Comparison of ENCODE assay signal across 8 cellular contexts in genomic region chr3:152071924-152072323, GRCh38.
DNase-seq lines count a peak whose midpoint lies in the region; ATAC-seq and TF ChIP-seq lines count a peak whose summit lies in the region.

No MANE protein-coding gene starts in this region.

- no peaks in the 10 kb centered on the region for H3K36me3 ChIP-seq in right lobe of liver
- no peaks in the 10 kb centered on the region for H3K36me3 ChIP-seq in thyroid gland

- H3K9me3 ChIP-seq in right lobe of liver = no peaks in the 10 kb centered on the region
- H3K9me3 ChIP-seq in thyroid gland = no peaks in the 10 kb centered on the region

- peak; percentile 44 for DNase-seq in AG09309 (ENCODE audit: low read depth)
- peak; percentile 28 for DNase-seq in NB4 (ENCODE audit: low read depth)
- DNase-seq in T47D (ENCODE audit: low read depth in 1 of 2, low spot score in 1 of 2) = peak; percentile 35 to 70
- no peak for DNase-seq in right lobe of liver
- DNase-seq in activated CD4-positive, CD25-positive, alpha-beta regulatory T cell (lab: John Stamatoyannopoulos, UW) = no peak
- no peak for DNase-seq in thyroid gland

- no peak for TF ChIP-seq POLR2A in NB4 (IDR thresholded peaks at IDR 0.05; ENCODE audit: extremely low read depth, insufficient read length)
- no peak for TF ChIP-seq POLR2A in right lobe of liver (IDR thresholded peaks at IDR 0.05)
- no peak for TF ChIP-seq POLR2A in thyroid gland (IDR thresholded peaks at IDR 0.05)

- H3K4me1 ChIP-seq in right lobe of liver (peaks cover 0 to 9% (median 0%) of the 10 kb centered on the region in 4 donors), thyroid gland (no peaks in the 10 kb centered on the region)

- H3K4me3 ChIP-seq in AG09309 (ENCODE audit: control insufficient read depth, low read depth, low read length) (no peak overlapping the region), NB4 (ENCODE audit: low read depth, low read length) (no peak overlapping the region), right lobe of liver (no peak overlapping the region), thyroid gland (replicated peaks in 1 of 3) (no peak overlapping the region)

- WGBS in right lobe of liver (ENCODE audit: insufficient coverage, low coverage, low lambda C conversion rate, missing lambda C conversion rate) = 16% methylated on average over 1 of the region's 1 CpG
- 43 to 49% methylated on average over 1 of the region's 1 CpG for whole genome bisulfite sequencing in thyroid gland, 2 donors

- TF ChIP-seq CTCF in AG09309 (IDR thresholded peaks at IDR 0.05; ENCODE audit: control insufficient read depth, insufficient read depth, low read depth, low read length, missing control alignments) = peak; percentile 62
- TF ChIP-seq CTCF in GM12873 (IDR thresholded peaks at IDR 0.05; ENCODE audit: insufficient read depth, low read depth, low read length, missing control alignments) = peak; percentile 55
- no peak for TF ChIP-seq CTCF in NB4 (IDR thresholded peaks at IDR 0.05; ENCODE audit: low read depth, low read length)
- TF ChIP-seq CTCF in right lobe of liver (IDR thresholded peaks at IDR 0.05) = peak; percentile 51 to 63 (median 54)
- TF ChIP-seq CTCF in thyroid gland (IDR thresholded peaks at IDR 0.05) = peak in 3 of 6 experiments; percentile 22 to 37 (median 33)

- in situ Hi-C loops in T47D (cut with HindIII; ENCODE audit: low pct_unique_long_range_greater_than_20kb, low sequenced_read_pairs) = no loop called here

- H3K27me3 ChIP-seq in right lobe of liver = no peaks in the 10 kb centered on the region
- no peaks in the 10 kb centered on the region for H3K27me3 ChIP-seq in thyroid gland

- ATAC-seq in right lobe of liver (peak; percentile 72 to 85 (median 80)), HG02642 (IDR thresholded peaks at IDR 0.05; ENCODE audit: poor library complexity, unreplicated experiment) (no peak)

- H3K27ac ChIP-seq in right lobe of liver = no peak overlapping the region
- H3K27ac ChIP-seq in thyroid gland = no peak overlapping the region

- intact Hi-C loops in right lobe of liver (cut with DNase I) (no loop called here), thyroid gland (cut with DNase I) (no loop called here)

Comparison
In these comparisons a context has a peak if more than half of its experiments do, and no peak if none do; other contexts are left out.
1. DNase-seq: peak in AG09309 (single experiment), NB4 (single experiment) and T47D (2 of 2); none in right lobe of liver (0 of 3), activated CD4-positive, CD25-positive, alpha-beta regulatory T cell (0 of 4) and thyroid gland (0 of 2).